In the genomic region with DNA sequence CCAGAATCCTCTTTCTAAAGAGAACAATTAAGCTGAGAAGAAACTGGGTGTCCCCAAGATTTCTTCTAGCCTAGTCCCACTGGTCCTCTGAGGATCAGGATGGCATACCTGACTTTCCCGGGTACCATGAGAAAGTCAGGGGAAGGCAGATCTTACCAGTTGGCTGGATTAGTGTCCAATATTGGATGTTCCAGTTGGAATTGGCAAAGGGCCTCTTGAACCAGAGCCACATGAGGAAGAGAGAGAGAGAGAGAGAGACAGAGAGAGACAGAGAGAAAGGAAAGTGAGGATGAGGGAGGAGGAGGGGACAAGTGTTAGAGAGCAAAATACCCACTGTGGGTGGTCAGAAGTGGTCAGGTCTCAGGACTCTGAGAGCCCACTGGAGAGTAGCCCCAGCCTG, we compare ENCODE assay signal across 20 cellular contexts. TPM values are rescaled to one million over a fixed set of nuclear protein-coding genes. Genes with fewer than 3 reads are reported as not detected.
A peak's percentile ranks its signal among the peaks of the same experiment; 100 is the strongest.
DNase-seq lines count a peak whose midpoint lies in the region; ATAC-seq, FAIRE-seq and TF ChIP-seq lines count a peak whose summit lies in the region.
"Had no signal": no experiment of that assay in that cellular context is flagged by ENCODE, and none has a peak within 500 bp of the region (broad histone marks: within the 10 kb centered on the region; RNA-seq: fewer than 3 reads in every experiment).

No MANE protein-coding gene starts in this region.

- H3K36me3 ChIP-seq in liver (ENCODE audit: control insufficient read depth in 4 of 4, insufficient read depth in 3 of 4, low read depth in 1 of 4, low read length in 3 of 4) = peaks cover 0 to 5% (median 0%) of the 10 kb centered on the region in 4 donors
- H3K36me3 ChIP-seq in HepG2 (replicated peaks in 1 of 2; ENCODE audit: control insufficient read depth in 1 of 2, insufficient read depth in 2 of 2, low read length in 2 of 2) = no peaks in the 10 kb centered on the region
- no peaks in the 10 kb centered on the region for H3K36me3 ChIP-seq in suprapubic skin

- TF ChIP-seq CTCF in liver (IDR thresholded peaks at IDR 0.05; ENCODE audit: low read depth, low read length, missing input control) = no peak
- no peak for TF ChIP-seq CTCF in HepG2 (CRISPR knock-in tag; IDR thresholded peaks at IDR 0.05)
- no peak for TF ChIP-seq CTCF in suprapubic skin (IDR thresholded peaks at IDR 0.05)

- intact Hi-C loops in HepG2 (cut with micrococcal nuclease; ENCODE audit: unreplicated experiment) = no loop called here

- H3K9me3 ChIP-seq in liver (ENCODE audit: control insufficient read depth in 4 of 4, low read length in 3 of 4) (no peaks in the 10 kb centered on the region), HepG2 (ENCODE audit: low read length) (peaks cover 65% of the 10 kb centered on the region), suprapubic skin (no peaks in the 10 kb centered on the region)

- in situ Hi-C loops in HepG2 (cut with HindIII; ENCODE audit: extremely low pct_ligation_motif_present, low pct_unique_long_range_greater_than_20kb) = no loop called here

- peak overlapping the region; percentile 52 to 86 for H3K27ac Mint-ChIP-seq in effector memory CD8-positive, alpha-beta T cell
- H3K27ac Mint-ChIP-seq: CD4-positive, alpha-beta T cell; GM23338; HFFc6 had no signal

- H3K27me3 Mint-ChIP-seq in effector memory CD8-positive, alpha-beta T cell = no peaks in the 10 kb centered on the region
- H3K27me3 Mint-ChIP-seq: CD4-positive, alpha-beta T cell had no signal

- H3K27ac ChIP-seq in liver (ENCODE audit: low read depth in 1 of 2, low read length in 2 of 2) (no peak overlapping the region), HepG2 (ENCODE audit: extremely low read length, insufficient read depth, low read length) (no peak overlapping the region), suprapubic skin (no peak overlapping the region)
- H3K27ac ChIP-seq: 22Rv1, A549, C4-2B had no signal

- CTCF ChIA-PET in HepG2 (lab: Yijun Ruan, JAX; ENCODE audit: low intra/inter-chr PET ratio, low total read pairs) = no interaction called here

- TF ChIP-seq EP300 in HepG2 (IDR thresholded peaks at IDR 0.05; ENCODE audit: low read depth in 2 of 2, low read length in 2 of 2) (no peak), HepG2 (CRISPR knock-in tag; IDR thresholded peaks at IDR 0.05; ENCODE audit: borderline replicate concordance) (no peak), suprapubic skin (IDR thresholded peaks at IDR 0.05) (no peak)

- peaks cover 11 to 19% of the 10 kb centered on the region in 2 donors for H3K9me3 Mint-ChIP-seq in effector memory CD8-positive, alpha-beta T cell

- TF ChIP-seq POLR2A in HepG2 (IDR thresholded peaks at IDR 0.05; ENCODE audit: insufficient read depth in 1 of 2, low read depth in 2 of 2, low read length in 2 of 2) (no peak), suprapubic skin (IDR thresholded peaks at IDR 0.05) (no peak)

- H4K20me1 ChIP-seq in HepG2 (ENCODE audit: insufficient read depth, low read length) = no peaks in the 10 kb centered on the region

- peaks cover 0 to 11% (median 0%) of the 10 kb centered on the region in 4 donors for H3K4me1 ChIP-seq in liver (ENCODE audit: control insufficient read depth in 4 of 4, insufficient read depth in 4 of 4, low read length in 3 of 4)
- no peaks in the 10 kb centered on the region for H3K4me1 ChIP-seq in HepG2 (ENCODE audit: insufficient read depth, low read length)
- H3K4me1 ChIP-seq in suprapubic skin = no peaks in the 10 kb centered on the region
- H3K4me1 ChIP-seq: A549 had no signal

- no peak for FAIRE-seq in HepG2 (lab: Jason Lieb, UNC)
- FAIRE-seq: A549, H54, HTR-8/SVneo had no signal

- WGBS in liver = 48% methylated on average over 1 of the region's 1 CpG
- WGBS in HepG2 (ENCODE audit: low lambda C conversion rate) = 40% methylated on average over 1 of the region's 1 CpG
- WGBS in suprapubic skin = 93% methylated on average over 1 of the region's 1 CpG

- no peak for DNase-seq in HepG2 (ENCODE audit: low spot score)
- DNase-seq in effector memory CD8-positive, alpha-beta T cell = no peak
- peak; percentile 34 for DNase-seq in myocyte (ENCODE audit: low read depth)
- DNase-seq in NCI-H345 treated with DMSO at 0.1 percent for 48 hours (lab: John Stamatoyannopoulos, UW; ENCODE audit: unreplicated experiment) = no peak
- no peak for DNase-seq in suprapubic skin (ENCODE audit: low spot score in 2 of 2)
- no peak for DNase-seq in RPMI8226
- DNase-seq: AML-193; CD4-positive, alpha-beta T cell; DMS79 treated with DMSO at 0.1 percent for 48 hours; GF-D8; HFFc6 had no signal

- H3K79me2 ChIP-seq in HepG2 (ENCODE audit: insufficient read depth, low read length) = no peaks in the 10 kb centered on the region

- H2AFZ ChIP-seq in HepG2 (ENCODE audit: low read length) = no peak overlapping the region
- H2AFZ ChIP-seq: GM23338 had no signal

- H3K36me3 Mint-ChIP-seq in effector memory CD8-positive, alpha-beta T cell (ENCODE audit: insufficient read depth) = peaks cover 6% of the 10 kb centered on the region

- H3K4me2 ChIP-seq in HepG2 (ENCODE audit: low read depth, low read length) = no peak overlapping the region
- H3K4me2 ChIP-seq: A549, GM23338 had no signal

- H3K4me1 Mint-ChIP-seq in effector memory CD8-positive, alpha-beta T cell (ENCODE audit: low read depth in 2 of 2) = peaks cover 29 to 55% of the 10 kb centered on the region in 2 donors
- H3K4me1 Mint-ChIP-seq: GM23338 had no signal

- no peaks in the 10 kb centered on the region for H3K27me3 ChIP-seq in liver (ENCODE audit: control insufficient read depth in 4 of 4, insufficient read depth in 4 of 4, low read length in 3 of 4)
- no peaks in the 10 kb centered on the region for H3K27me3 ChIP-seq in HepG2 (ENCODE audit: control insufficient read depth in 1 of 2, insufficient read depth in 2 of 2, low read length in 2 of 2)
- H3K27me3 ChIP-seq in suprapubic skin = no peaks in the 10 kb centered on the region

- no peak overlapping the region for H3K9ac ChIP-seq in liver (ENCODE audit: low read depth in 1 of 2, low read length in 2 of 2)
- H3K9ac ChIP-seq in HepG2 (ENCODE audit: insufficient read depth, low read depth, low read length) = no peak overlapping the region

- no peak for ATAC-seq in HepG2
- no peak for ATAC-seq in effector memory CD8-positive, alpha-beta T cell (replicated peaks)
- ATAC-seq: A549, GM23338, HCT116 had no signal

- no TSS peak for BruUV-seq in HepG2 (replicated peaks; lab: Mats Ljungman, UMichigan)

- POLR2A ChIA-PET in HepG2 (lab: Yijun Ruan, JAX) = no interaction called here

- no peak overlapping the region for H3K4me3 Mint-ChIP-seq in effector memory CD8-positive, alpha-beta T cell
- H3K4me3 Mint-ChIP-seq: CD4-positive, alpha-beta T cell; GM23338; HFFc6 had no signal

- H3K4me3 ChIP-seq in liver (ENCODE audit: low read depth in 1 of 3, low read length in 3 of 3) = no peak overlapping the region
- no peak overlapping the region for H3K4me3 ChIP-seq in HepG2 (replicated peaks in 1 of 3; ENCODE audit: insufficient read depth in 1 of 3, low read depth in 2 of 3, low read length in 3 of 3)
- no peak overlapping the region for H3K4me3 ChIP-seq in suprapubic skin
- H3K4me3 ChIP-seq: A549, GM23338 had no signal

- peak in 1 of 2 donors; percentile 25 for TF ChIP-seq RAD21 in liver (IDR thresholded peaks at IDR 0.05)
- no peak for TF ChIP-seq RAD21 in HepG2 (CRISPR knock-in tag; IDR thresholded peaks at IDR 0.05)

TF ChIP-seq in liver, 16 proteins besides CTCF, POLR2A, EP300 and RAD21 (continues in another document):
- peak in 1 of 2 donors; percentile 14 for TF ChIP-seq RXRA (IDR thresholded peaks at IDR 0.05)

RNA-seq across cellular contexts. Expression of a gene that starts 28.2 kb away (rescaled TPM):
- total RNA-seq in liver = 1,000 to 10,000 TPM; 1,731 to 2,199 TPM
- polyA plus RNA-seq in liver = 1,000 to 10,000 TPM; 1,904 to 2,622 TPM
- total RNA-seq in HepG2 (2016; rRNA removed; fragmentation: Illumina TruSeq; extraction: Trizol) = 1,675 and 2,807 TPM in 2 replicates
- 234 and 270 TPM in 2 replicates for total RNA-seq in HepG2 (2016; cell fraction: cytosol; rRNA removed; fragmentation: Illumina TruSeq; extraction: Trizol; ENCODE audit: low read depth)
- total RNA-seq in HepG2 (2016; cell fraction: insoluble cytoplasmic fraction; rRNA removed; fragmentation: Illumina TruSeq; extraction: Trizol) = 1,476 and 2,691 TPM in 2 replicates
- total RNA-seq in HepG2 (2016; cell fraction: membrane; rRNA removed; fragmentation: Illumina TruSeq; extraction: Trizol) = 813 and 957 TPM in 2 replicates
- total RNA-seq in HepG2 (2016; cell fraction: nucleus; rRNA removed; fragmentation: Illumina TruSeq; extraction: Trizol) = 2,507 and 2,973 TPM in 2 replicates
- 6,551 and 8,760 TPM in 2 replicates for polyA plus RNA-seq in HepG2 (2011; rRNA removed)
- 4,485 and 9,624 TPM in 2 replicates for polyA plus RNA-seq in HepG2 (2011; cell fraction: cytosol; rRNA removed)
- polyA plus RNA-seq in HepG2 (2011; cell fraction: nucleus; rRNA removed) = 2,489 and 3,325 TPM in 2 replicates
- 4,336 and 6,335 TPM in 2 replicates for polyA plus RNA-seq in HepG2 (2012)
- 214 and 262 TPM in 2 replicates for polyA plus RNA-seq in HepG2 (2016; cell fraction: cytosol; fragmentation: Illumina TruSeq; extraction: Trizol; ENCODE audit: low read depth)
- 1,149 and 1,250 TPM in 2 replicates for polyA plus RNA-seq in HepG2 (2016; cell fraction: insoluble cytoplasmic fraction; fragmentation: Illumina TruSeq; extraction: Trizol; ENCODE audit: low read depth)
- polyA plus RNA-seq in HepG2 (2016; cell fraction: membrane; fragmentation: Illumina TruSeq; extraction: Trizol; ENCODE audit: low read depth) = 465 and 618 TPM in 2 replicates
- 2,564 and 2,683 TPM in 2 replicates for polyA plus RNA-seq in HepG2 (2016; cell fraction: nucleus; fragmentation: Illumina TruSeq; extraction: Trizol; ENCODE audit: insufficient read depth, low read depth)
- 3.9 and 4,519 TPM in 2 replicates for polyA minus RNA-seq in HepG2 (2011; rRNA and poly(A)+ RNA removed; ENCODE audit: low replicate concordance)
- polyA minus RNA-seq in HepG2 (2011; cell fraction: cytosol; rRNA and poly(A)+ RNA removed) = 3,071 and 7,219 TPM in 2 replicates
- polyA minus RNA-seq in HepG2 (2011; cell fraction: nucleus; rRNA and poly(A)+ RNA removed) = 2,321 and 4,395 TPM in 2 replicates
- total RNA-seq in myocyte = 0.99 and 18.9 TPM in 2 replicates
- polyA plus RNA-seq in myocyte (2012) = 19.8 TPM
- total RNA-seq in suprapubic skin = 10 to 100 TPM; 47.6 to 84.4 (median 54.8) TPM
- total RNA-seq: Calu3; CD4-positive, alpha-beta T cell; GM23338 had no signal
- polyA plus RNA-seq: A549 had no signal
